2 cellular contexts compared by ENCODE assay signal in the genomic region with DNA sequence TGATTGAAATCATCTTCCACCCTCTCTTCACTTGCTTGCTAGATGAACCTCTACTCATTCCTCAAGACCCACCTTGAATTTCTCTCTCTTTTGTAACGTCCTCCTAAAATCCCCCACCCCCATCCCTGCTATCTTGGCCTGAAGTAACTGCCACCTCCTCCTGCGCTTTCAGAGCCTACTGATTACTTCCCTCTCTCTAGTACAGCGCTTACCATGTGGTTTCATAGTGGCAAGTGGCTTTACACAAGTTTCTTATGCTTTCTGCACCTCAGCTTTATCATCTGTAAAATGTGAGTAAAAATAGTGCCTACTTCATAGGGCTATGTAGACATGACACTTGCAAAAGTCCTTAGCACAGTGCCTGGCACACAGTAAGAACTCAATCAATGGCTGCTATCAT.
TF ChIP-seq lines count a peak whose summit lies in the region.

No MANE protein-coding gene starts in this region.

TF ChIP-seq in GM12891, 5 proteins besides CTCF, POLR2A, EP300 and RAD21 (continued from another document):
- TF ChIP-seq PAX5 (IDR thresholded peaks at IDR 0.05; ENCODE audit: insufficient read depth, low read length, severe bottlenecking) = no peak
- no peak for TF ChIP-seq POLR2AphosphoS5 (IDR thresholded peaks at IDR 0.05; ENCODE audit: low read depth, low read length)

TF ChIP-seq in H1, 55 proteins besides CTCF, POLR2A, EP300 and RAD21:
- TF ChIP-seq, protein P1, sequence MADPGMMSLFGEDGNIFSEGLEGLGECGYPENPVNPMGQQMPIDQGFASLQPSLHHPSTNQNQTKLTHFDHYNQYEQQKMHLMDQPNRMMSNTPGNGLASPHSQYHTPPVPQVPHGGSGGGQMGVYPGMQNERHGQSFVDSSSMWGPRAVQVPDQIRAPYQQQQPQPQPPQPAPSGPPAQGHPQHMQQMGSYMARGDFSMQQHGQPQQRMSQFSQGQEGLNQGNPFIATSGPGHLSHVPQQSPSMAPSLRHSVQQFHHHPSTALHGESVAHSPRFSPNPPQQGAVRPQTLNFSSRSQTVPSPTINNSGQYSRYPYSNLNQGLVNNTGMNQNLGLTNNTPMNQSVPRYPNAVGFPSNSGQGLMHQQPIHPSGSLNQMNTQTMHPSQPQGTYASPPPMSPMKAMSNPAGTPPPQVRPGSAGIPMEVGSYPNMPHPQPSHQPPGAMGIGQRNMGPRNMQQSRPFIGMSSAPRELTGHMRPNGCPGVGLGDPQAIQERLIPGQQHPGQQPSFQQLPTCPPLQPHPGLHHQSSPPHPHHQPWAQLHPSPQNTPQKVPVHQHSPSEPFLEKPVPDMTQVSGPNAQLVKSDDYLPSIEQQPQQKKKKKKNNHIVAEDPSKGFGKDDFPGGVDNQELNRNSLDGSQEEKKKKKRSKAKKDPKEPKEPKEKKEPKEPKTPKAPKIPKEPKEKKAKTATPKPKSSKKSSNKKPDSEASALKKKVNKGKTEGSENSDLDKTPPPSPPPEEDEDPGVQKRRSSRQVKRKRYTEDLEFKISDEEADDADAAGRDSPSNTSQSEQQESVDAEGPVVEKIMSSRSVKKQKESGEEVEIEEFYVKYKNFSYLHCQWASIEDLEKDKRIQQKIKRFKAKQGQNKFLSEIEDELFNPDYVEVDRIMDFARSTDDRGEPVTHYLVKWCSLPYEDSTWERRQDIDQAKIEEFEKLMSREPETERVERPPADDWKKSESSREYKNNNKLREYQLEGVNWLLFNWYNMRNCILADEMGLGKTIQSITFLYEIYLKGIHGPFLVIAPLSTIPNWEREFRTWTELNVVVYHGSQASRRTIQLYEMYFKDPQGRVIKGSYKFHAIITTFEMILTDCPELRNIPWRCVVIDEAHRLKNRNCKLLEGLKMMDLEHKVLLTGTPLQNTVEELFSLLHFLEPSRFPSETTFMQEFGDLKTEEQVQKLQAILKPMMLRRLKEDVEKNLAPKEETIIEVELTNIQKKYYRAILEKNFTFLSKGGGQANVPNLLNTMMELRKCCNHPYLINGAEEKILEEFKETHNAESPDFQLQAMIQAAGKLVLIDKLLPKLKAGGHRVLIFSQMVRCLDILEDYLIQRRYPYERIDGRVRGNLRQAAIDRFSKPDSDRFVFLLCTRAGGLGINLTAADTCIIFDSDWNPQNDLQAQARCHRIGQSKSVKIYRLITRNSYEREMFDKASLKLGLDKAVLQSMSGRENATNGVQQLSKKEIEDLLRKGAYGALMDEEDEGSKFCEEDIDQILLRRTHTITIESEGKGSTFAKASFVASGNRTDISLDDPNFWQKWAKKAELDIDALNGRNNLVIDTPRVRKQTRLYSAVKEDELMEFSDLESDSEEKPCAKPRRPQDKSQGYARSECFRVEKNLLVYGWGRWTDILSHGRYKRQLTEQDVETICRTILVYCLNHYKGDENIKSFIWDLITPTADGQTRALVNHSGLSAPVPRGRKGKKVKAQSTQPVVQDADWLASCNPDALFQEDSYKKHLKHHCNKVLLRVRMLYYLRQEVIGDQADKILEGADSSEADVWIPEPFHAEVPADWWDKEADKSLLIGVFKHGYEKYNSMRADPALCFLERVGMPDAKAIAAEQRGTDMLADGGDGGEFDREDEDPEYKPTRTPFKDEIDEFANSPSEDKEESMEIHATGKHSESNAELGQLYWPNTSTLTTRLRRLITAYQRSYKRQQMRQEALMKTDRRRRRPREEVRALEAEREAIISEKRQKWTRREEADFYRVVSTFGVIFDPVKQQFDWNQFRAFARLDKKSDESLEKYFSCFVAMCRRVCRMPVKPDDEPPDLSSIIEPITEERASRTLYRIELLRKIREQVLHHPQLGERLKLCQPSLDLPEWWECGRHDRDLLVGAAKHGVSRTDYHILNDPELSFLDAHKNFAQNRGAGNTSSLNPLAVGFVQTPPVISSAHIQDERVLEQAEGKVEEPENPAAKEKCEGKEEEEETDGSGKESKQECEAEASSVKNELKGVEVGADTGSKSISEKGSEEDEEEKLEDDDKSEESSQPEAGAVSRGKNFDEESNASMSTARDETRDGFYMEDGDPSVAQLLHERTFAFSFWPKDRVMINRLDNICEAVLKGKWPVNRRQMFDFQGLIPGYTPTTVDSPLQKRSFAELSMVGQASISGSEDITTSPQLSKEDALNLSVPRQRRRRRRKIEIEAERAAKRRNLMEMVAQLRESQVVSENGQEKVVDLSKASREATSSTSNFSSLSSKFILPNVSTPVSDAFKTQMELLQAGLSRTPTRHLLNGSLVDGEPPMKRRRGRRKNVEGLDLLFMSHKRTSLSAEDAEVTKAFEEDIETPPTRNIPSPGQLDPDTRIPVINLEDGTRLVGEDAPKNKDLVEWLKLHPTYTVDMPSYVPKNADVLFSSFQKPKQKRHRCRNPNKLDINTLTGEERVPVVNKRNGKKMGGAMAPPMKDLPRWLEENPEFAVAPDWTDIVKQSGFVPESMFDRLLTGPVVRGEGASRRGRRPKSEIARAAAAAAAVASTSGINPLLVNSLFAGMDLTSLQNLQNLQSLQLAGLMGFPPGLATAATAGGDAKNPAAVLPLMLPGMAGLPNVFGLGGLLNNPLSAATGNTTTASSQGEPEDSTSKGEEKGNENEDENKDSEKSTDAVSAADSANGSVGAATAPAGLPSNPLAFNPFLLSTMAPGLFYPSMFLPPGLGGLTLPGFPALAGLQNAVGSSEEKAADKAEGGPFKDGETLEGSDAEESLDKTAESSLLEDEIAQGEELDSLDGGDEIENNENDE (IDR thresholded peaks at IDR 0.05; ENCODE audit: insufficient replicate concordance, low read length) = no peak
- TF ChIP-seq ASH2L (IDR thresholded peaks at IDR 0.05; ENCODE audit: low read length) = no peak
